In the genomic region with DNA sequence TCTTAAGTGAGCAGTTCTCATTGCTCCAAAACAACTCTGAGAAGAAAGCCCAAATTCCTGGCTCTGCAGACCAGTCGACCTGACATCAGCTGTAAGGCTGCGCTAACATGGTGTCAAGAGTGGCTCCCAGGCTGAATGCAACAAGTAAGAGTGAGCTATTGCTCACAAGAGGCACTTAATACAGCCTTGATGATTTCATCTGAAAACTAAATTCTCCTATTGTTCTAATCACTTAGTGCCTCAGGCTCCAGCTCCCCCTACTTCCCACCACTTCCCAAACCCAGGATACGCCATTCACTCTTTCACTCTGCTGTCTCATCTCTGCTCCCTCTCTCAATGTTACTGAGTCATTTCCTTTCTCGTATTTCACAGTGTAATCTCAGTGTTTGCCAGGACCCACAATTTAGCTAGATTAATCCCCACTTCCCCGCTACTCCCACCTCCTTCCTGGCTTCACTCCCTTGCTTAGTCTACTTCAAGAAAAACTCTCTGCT, we compare ENCODE assay signal across 8 cellular contexts.
DNase-seq lines count a peak whose midpoint lies in the region; ATAC-seq and TF ChIP-seq lines count a peak whose summit lies in the region.

No MANE protein-coding gene starts in this region.

- intact Hi-C loops in Panc1 (cut with micrococcal nuclease; ENCODE audit: unreplicated experiment), result no loop called here

- no peak overlapping the region for H3K4me2 ChIP-seq in neuronal stem cell (ENCODE audit: insufficient read depth, low read length, poor library complexity, severe bottlenecking)

- no peak for TF ChIP-seq CTCF in Panc1 (IDR thresholded peaks at IDR 0.05)

- TF ChIP-seq POLR2A in GM18505 (IDR thresholded peaks at IDR 0.05; ENCODE audit: borderline replicate concordance, extremely low read depth, insufficient read depth, insufficient read length), result no peak

- no peak overlapping the region for H2AK5ac ChIP-seq in neuronal stem cell (ENCODE audit: low read depth, low read length)

- POLR2A ChIA-PET in Panc1 (lab: Charles Lee), result interaction anchor here (0.6 to 1.3 kb wide), 6 partner anchors 10 to 78 kb away, joined by 3 to 8 read pairs (median 4); no protein-coding TSS in a partner anchor

- peak overlapping the region in 1 of 2 experiments; percentile 3; a peak in 1 of 4 replicates for H3K4me3 ChIP-seq in Panc1 (ENCODE audit: low read depth in 2 of 2, low read length in 2 of 2)
- H3K4me3 ChIP-seq in neuronal stem cell (ENCODE audit: low read length in 2 of 2), result no peak overlapping the region

- no peaks in the 10 kb centered on the region for H3K79me1 ChIP-seq in neuronal stem cell (ENCODE audit: low read depth, low read length)

- H2BK15ac ChIP-seq in neuronal stem cell (ENCODE audit: low read length), result no peak overlapping the region

- H2AFZ ChIP-seq in neuronal stem cell (ENCODE audit: low read length), result no peak overlapping the region

- no peak overlapping the region for H2BK5ac ChIP-seq in neuronal stem cell (ENCODE audit: low read length)

- no peak overlapping the region for H2BK120ac ChIP-seq in neuronal stem cell (ENCODE audit: low read depth, low read length)

- in situ Hi-C loops in Panc1 (cut with HindIII; ENCODE audit: low pct_unique_long_range_greater_than_20kb, low sequenced_read_pairs), result no loop called here

- no peak overlapping the region for H4K8ac ChIP-seq in neuronal stem cell (ENCODE audit: low read depth, low read length)

- no CpG with 5 or more reads among the region's 5 CpGs for WGBS in neuronal stem cell (ENCODE audit: extremely low coverage in 2 of 2, insufficient read length in 2 of 2, insufficient replicate concordance in 1 of 2), 2 donors

- no peak overlapping the region for H3K18ac ChIP-seq in neuronal stem cell (ENCODE audit: low read length)

- H3K9ac ChIP-seq in ES-I3 (ENCODE audit: low read depth, low read length) (0 out of 2 replicates have a peak overlapping the region, but pooled peaks have one; percentile 1), neuronal stem cell (ENCODE audit: low read depth, low read length, poor library complexity) (no peak overlapping the region)

- no peaks in the 10 kb centered on the region; the same call in 1 of the 2 replicates for H3K36me3 ChIP-seq in ES-I3 (ENCODE audit: insufficient read depth, low read length)
- peaks cover 13% of the 10 kb centered on the region for H3K36me3 ChIP-seq in Panc1 (ENCODE audit: control insufficient read depth, insufficient read depth, low read length)
- H3K36me3 ChIP-seq in neuronal stem cell (replicated peaks in 1 of 2; ENCODE audit: control insufficient read depth in 2 of 2, insufficient read depth in 2 of 2, low read length in 2 of 2), result peaks cover 2 to 19% of the 10 kb centered on the region in 2 donors

- BruUV-seq in Panc1 (replicated peaks; lab: Mats Ljungman, UMichigan), result no TSS peak

- DNase-seq in Panc1 (ENCODE audit: low read depth, low spot score), result peak; percentile 94
- DNase-seq in epithelial cell of prostate (ENCODE audit: low read depth, low spot score), result peak; percentile 91
- DNase-seq in neuronal stem cell (ENCODE audit: low spot score), result no peak

- no peak overlapping the region for H2BK12ac ChIP-seq in neuronal stem cell (ENCODE audit: low read length)

- CTCF ChIA-PET in Panc1 (lab: Charles Lee), result interaction anchor here (0.6 kb wide), 1 partner anchor 77 kb away, joined by 4 read pairs; no protein-coding TSS in a partner anchor

- ATAC-seq in HG02610 (IDR thresholded peaks at IDR 0.05; ENCODE audit: unreplicated experiment) (peak; percentile 46), Panc1 (peak; percentile 70), GM18505 (IDR thresholded peaks at IDR 0.05; ENCODE audit: unreplicated experiment) (no peak), GM19452 (IDR thresholded peaks at IDR 0.05; ENCODE audit: unreplicated experiment) (no peak), HG02973 (IDR thresholded peaks at IDR 0.05; ENCODE audit: unreplicated experiment) (no peak)

- H3K27ac ChIP-seq in Panc1 (ENCODE audit: low read length) (peak overlapping the region; percentile 100), epithelial cell of prostate (peak overlapping the region; percentile 81), neuronal stem cell (replicated peaks; ENCODE audit: low read length) (peak overlapping the region; percentile 56)

- H3K14ac ChIP-seq in neuronal stem cell (ENCODE audit: low read length), result no peak overlapping the region

- H3K4me1 ChIP-seq in ES-I3 (ENCODE audit: insufficient read depth, low read length), result peaks cover 42% of the 10 kb centered on the region
- peaks cover 100% of the 10 kb centered on the region for H3K4me1 ChIP-seq in Panc1 (ENCODE audit: control insufficient read depth, insufficient read depth, low read length)
- peaks cover 14 to 18% of the 10 kb centered on the region in 2 donors for H3K4me1 ChIP-seq in neuronal stem cell (ENCODE audit: control insufficient read depth in 2 of 2, insufficient read depth in 1 of 2, low read depth in 1 of 2, low read length in 2 of 2)

- no peak overlapping the region for H3K23ac ChIP-seq in neuronal stem cell (ENCODE audit: low read depth, low read length, poor library complexity)

- no peak overlapping the region for H4K91ac ChIP-seq in neuronal stem cell (ENCODE audit: low read depth, low read length, poor library complexity)

- H3K27me3 ChIP-seq in Panc1 (ENCODE audit: control insufficient read depth, insufficient read depth, low read length) (no peaks in the 10 kb centered on the region), neuronal stem cell (ENCODE audit: control insufficient read depth in 3 of 3, insufficient read depth in 3 of 3, low read depth in 1 of 3, low read length in 3 of 3) (no peaks in the 10 kb centered on the region)

- H3K9me3 ChIP-seq in ES-I3 (ENCODE audit: control insufficient read depth, insufficient read depth, low read length) (no peaks in the 10 kb centered on the region), Panc1 (ENCODE audit: control insufficient read depth, insufficient read depth, low read depth, low read length) (no peaks in the 10 kb centered on the region), neuronal stem cell (replicated peaks in 1 of 2; ENCODE audit: control insufficient read depth in 2 of 2, insufficient read depth in 1 of 2, low read depth in 1 of 2, low read length in 2 of 2) (peaks cover 0 to 2% of the 10 kb centered on the region in 2 donors)

- H3K4ac ChIP-seq in neuronal stem cell (ENCODE audit: low read length), result no peak overlapping the region

Comparison
In these comparisons a context has a peak if more than half of its experiments do, and no peak if none do; other contexts are left out.
1. ATAC-seq: peak in HG02610 (single experiment) and Panc1 (single experiment); none in GM18505 (single experiment), GM19452 (single experiment) and HG02973 (single experiment).
2. Peak in every context shown above with its lines, with median percentiles within 50 percentile points of each other: H3K27ac ChIP-seq.